Comparison of ENCODE assay signal across 23 cellular contexts in genomic region chr3:52915245-52915772, GRCh38.
"Had no signal": no experiment of that assay in that cellular context is flagged by ENCODE, and none has a peak within 500 bp of the region (broad histone marks: within the 10 kb centered on the region; RNA-seq: fewer than 3 reads in every experiment).

No MANE protein-coding gene starts in this region.

- ATAC-seq: activated CD8-positive, alpha-beta T cell treated with anti-CD3 and anti-CD28 coated beads for 36 hours; activated naive CD8-positive, alpha-beta T cell treated with anti-CD3 and anti-CD28 coated beads, Interleukin-2, amount 50 U/mL, for 24 hours; activated T-cell treated with anti-CD3 and anti-CD28 coated beads, Interleukin-2, amount 50 U/mL, for 4 hours; heart right ventricle; natural killer cell treated with Interleukin-12 subunit alpha and Interleukin-12 subunit beta and Interleukin-15 and Interleukin-18, amount 100 ng/mL, for 72 hours; pancreas; stimulated activated memory B cell treated with anti-CD40 and anti-IgM and Interleukin-4, amounts not matched to agents 10 μg/mL and 1 μg/mL and 100 μg/mL, for 72 hours; T-cell had no signal

- H3K4me1 Mint-ChIP-seq: activated B cell treated with CpG ODN at 0.5 μM for 24 hours; activated naive CD4-positive, alpha-beta T cell treated with anti-CD3 and anti-CD28 coated beads, Interleukin-2, amount 10 ng/mL, durations not matched to agents 7 days and 5 days; central memory CD8-positive, alpha-beta T cell; immature natural killer cell; stimulated activated memory B cell treated with anti-CD40 and anti-IgM and Interleukin-4, amounts not matched to agents 10 μg/mL and 1 μg/mL and 100 μg/mL, for 72 hours; T-cell had no signal

- H3K4me1 ChIP-seq: colonic mucosa, sigmoid colon, testis, upper lobe of left lung had no signal

- DNase-seq: activated B cell treated with CpG ODN at 0.5 μM for 24 hours; activated CD4-positive, alpha-beta T cell treated with anti-CD3 and anti-CD28 coated beads for 4 hours; activated CD8-positive, alpha-beta memory T cell treated with anti-CD3 and anti-CD28 coated beads, Interleukin-2, amount 50 U/mL, for 4 hours; activated CD8-positive, alpha-beta T cell treated with anti-CD3 and anti-CD28 coated beads for 36 hours; activated naive CD4-positive, alpha-beta T cell treated with anti-CD3 and anti-CD28 coated beads, Interleukin-2, amount 10 ng/mL, durations not matched to agents 7 days and 5 days; activated naive CD8-positive, alpha-beta T cell treated with anti-CD3 and anti-CD28 coated beads, Interleukin-2, amount 50 U/mL, for 24 hours; activated T-cell treated with anti-CD3 and anti-CD28 coated beads, Interleukin-2, amount 50 U/mL, for 4 hours; aorta; colonic mucosa; heart right ventricle; immature natural killer cell; kidney glomerular epithelial cell; pancreas; sigmoid colon; spleen; stimulated activated CD4-positive, alpha-beta T cell treated with anti-CD3 and anti-CD28 coated beads, Interleukin-4, amount 100 ng/mL, for 4 hours; T-cell; testis; upper lobe of left lung had no signal

- H3K4me3 ChIP-seq: colonic mucosa, heart right ventricle, pancreas, sigmoid colon, spleen, testis, upper lobe of left lung had no signal

- H3K27me3 ChIP-seq: colonic mucosa, heart right ventricle, neutrophil, pancreas, sigmoid colon, spleen, testis, upper lobe of left lung had no signal

- H3K9me3 Mint-ChIP-seq: activated B cell treated with CpG ODN at 0.5 μM for 24 hours; activated CD8-positive, alpha-beta T cell treated with anti-CD3 and anti-CD28 coated beads for 36 hours; activated naive CD4-positive, alpha-beta T cell treated with anti-CD3 and anti-CD28 coated beads, Interleukin-2, amount 10 ng/mL, durations not matched to agents 7 days and 5 days; activated naive CD8-positive, alpha-beta T cell treated with anti-CD3 and anti-CD28 coated beads, Interleukin-2, amount 50 U/mL, for 24 hours; activated T-cell treated with anti-CD3 and anti-CD28 coated beads, Interleukin-2, amount 50 U/mL, for 4 hours; central memory CD8-positive, alpha-beta T cell; immature natural killer cell; natural killer cell treated with Interleukin-12 subunit alpha and Interleukin-12 subunit beta and Interleukin-15 and Interleukin-18, amount 100 ng/mL, for 72 hours; stimulated activated memory B cell treated with anti-CD40 and anti-IgM and Interleukin-4, amounts not matched to agents 10 μg/mL and 1 μg/mL and 100 μg/mL, for 72 hours; T-cell had no signal

- H3K27ac ChIP-seq: colonic mucosa, neutrophil, pancreas, sigmoid colon, testis, upper lobe of left lung had no signal

- H3K27ac Mint-ChIP-seq: activated B cell treated with CpG ODN at 0.5 μM for 24 hours; activated CD8-positive, alpha-beta T cell treated with anti-CD3 and anti-CD28 coated beads for 36 hours; activated naive CD4-positive, alpha-beta T cell treated with anti-CD3 and anti-CD28 coated beads, Interleukin-2, amount 10 ng/mL, durations not matched to agents 7 days and 5 days; activated naive CD8-positive, alpha-beta T cell treated with anti-CD3 and anti-CD28 coated beads, Interleukin-2, amount 50 U/mL, for 24 hours; immature natural killer cell; natural killer cell treated with Interleukin-12 subunit alpha and Interleukin-12 subunit beta and Interleukin-15 and Interleukin-18, amount 100 ng/mL, for 72 hours; stimulated activated memory B cell treated with anti-CD40 and anti-IgM and Interleukin-4, amounts not matched to agents 10 μg/mL and 1 μg/mL and 100 μg/mL, for 72 hours; T-cell had no signal

- H3K9me3 ChIP-seq: colonic mucosa, heart right ventricle, neutrophil, pancreas, sigmoid colon, spleen, testis, upper lobe of left lung had no signal

- H3K4me3 Mint-ChIP-seq: activated B cell treated with CpG ODN at 0.5 μM for 24 hours; activated CD8-positive, alpha-beta T cell treated with anti-CD3 and anti-CD28 coated beads for 36 hours; activated naive CD4-positive, alpha-beta T cell treated with anti-CD3 and anti-CD28 coated beads, Interleukin-2, amount 10 ng/mL, durations not matched to agents 7 days and 5 days; activated naive CD8-positive, alpha-beta T cell treated with anti-CD3 and anti-CD28 coated beads, Interleukin-2, amount 50 U/mL, for 24 hours; activated T-cell treated with anti-CD3 and anti-CD28 coated beads, Interleukin-2, amount 50 U/mL, for 4 hours; central memory CD8-positive, alpha-beta T cell; immature natural killer cell; natural killer cell treated with Interleukin-12 subunit alpha and Interleukin-12 subunit beta and Interleukin-15 and Interleukin-18, amount 100 ng/mL, for 72 hours; stimulated activated memory B cell treated with anti-CD40 and anti-IgM and Interleukin-4, amounts not matched to agents 10 μg/mL and 1 μg/mL and 100 μg/mL, for 72 hours; T-cell had no signal

- H3K36me3 ChIP-seq: colonic mucosa, neutrophil had no signal

- H3K36me3 Mint-ChIP-seq: natural killer cell treated with Interleukin-12 subunit alpha and Interleukin-12 subunit beta and Interleukin-15 and Interleukin-18, amount 100 ng/mL, for 72 hours had no signal

- H3K27me3 Mint-ChIP-seq: activated B cell treated with CpG ODN at 0.5 μM for 24 hours; activated CD8-positive, alpha-beta T cell treated with anti-CD3 and anti-CD28 coated beads for 36 hours; activated naive CD4-positive, alpha-beta T cell treated with anti-CD3 and anti-CD28 coated beads, Interleukin-2, amount 10 ng/mL, durations not matched to agents 7 days and 5 days; activated naive CD8-positive, alpha-beta T cell treated with anti-CD3 and anti-CD28 coated beads, Interleukin-2, amount 50 U/mL, for 24 hours; central memory CD8-positive, alpha-beta T cell; natural killer cell treated with Interleukin-12 subunit alpha and Interleukin-12 subunit beta and Interleukin-15 and Interleukin-18, amount 100 ng/mL, for 72 hours; stimulated activated memory B cell treated with anti-CD40 and anti-IgM and Interleukin-4, amounts not matched to agents 10 μg/mL and 1 μg/mL and 100 μg/mL, for 72 hours; T-cell had no signal
